20 cellular contexts compared by ENCODE assay signal in the genomic region with DNA sequence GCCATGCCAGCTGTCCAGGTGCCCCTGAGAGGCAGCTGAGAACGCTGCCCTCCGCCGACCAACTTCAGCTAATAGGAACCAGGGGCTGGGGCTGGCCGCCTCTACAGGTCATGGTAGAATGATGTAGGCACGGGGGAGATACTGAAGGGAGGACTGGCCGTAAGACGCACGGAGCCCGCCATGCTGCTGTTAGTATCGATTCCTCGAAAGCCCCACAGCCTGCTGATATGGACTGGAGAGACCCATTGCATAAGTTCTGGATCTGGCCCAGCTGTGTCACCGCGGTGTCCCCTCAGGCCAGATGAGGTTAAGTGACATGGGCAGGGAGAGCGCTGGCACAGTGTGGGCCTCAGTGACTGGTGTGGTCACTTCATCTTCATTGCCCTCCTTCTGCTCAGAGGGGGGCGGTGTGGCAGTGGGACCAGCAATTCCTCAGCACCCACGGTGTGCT.
"Had no signal": no experiment of that assay in that cellular context is flagged by ENCODE, and none has a peak within 500 bp of the region (broad histone marks: within the 10 kb centered on the region; RNA-seq: fewer than 3 reads in every experiment).

No MANE protein-coding gene starts in this region.

- H3K27ac Mint-ChIP-seq: activated naive CD4-positive, alpha-beta T cell treated with anti-CD3 and anti-CD28 coated beads, Interleukin-2, amount 50 U/mL, for 72 hours; activated T-cell treated with anti-CD3 and anti-CD28 coated beads, Interleukin-2, amount 50 U/mL, for 24 hours; activated T-helper 17 cell treated with anti-CD3 and anti-CD28 coated beads, Interleukin-2, amount 50 U/mL, for 72 hours; natural killer cell treated with Interleukin-12 subunit alpha and Interleukin-12 subunit beta and Interleukin-15 and Interleukin-18, amount 100 ng/mL, for 72 hours; T-helper 1 cell treated with Interleukin-12 subunit alpha and Interleukin-12 subunit beta and Interleukin-4 antibody, amounts not matched to agents 30 μg/mL and 1 μg/mL, for 36 hours; WTC11 had no signal

- H3K4me3 ChIP-seq: ascending aorta, colonic mucosa, esophagus muscularis mucosa, gastrocnemius medialis, thyroid gland had no signal

- H3K4me3 Mint-ChIP-seq: activated T-cell treated with anti-CD3 and anti-CD28 coated beads, Interleukin-2, amount 50 U/mL, for 24 hours; activated T-helper 17 cell treated with anti-CD3 and anti-CD28 coated beads, Interleukin-2, amount 50 U/mL, for 72 hours; central memory CD8-positive, alpha-beta T cell; natural killer cell treated with Interleukin-12 subunit alpha and Interleukin-12 subunit beta and Interleukin-15 and Interleukin-18, amount 100 ng/mL, for 72 hours; T-helper 1 cell treated with Interleukin-12 subunit alpha and Interleukin-12 subunit beta and Interleukin-4 antibody, amounts not matched to agents 30 μg/mL and 1 μg/mL, for 36 hours; WTC11 had no signal

- H3K36me3 ChIP-seq: ascending aorta, brain microvascular endothelial cell, colonic mucosa, esophagus muscularis mucosa, gastrocnemius medialis, thyroid gland had no signal

- H3K27me3 Mint-ChIP-seq: activated T-cell treated with anti-CD3 and anti-CD28 coated beads, Interleukin-2, amount 50 U/mL, for 24 hours; activated T-helper 17 cell treated with anti-CD3 and anti-CD28 coated beads, Interleukin-2, amount 50 U/mL, for 72 hours; central memory CD8-positive, alpha-beta T cell had no signal

- H3K4me1 Mint-ChIP-seq: activated T-helper 17 cell treated with anti-CD3 and anti-CD28 coated beads, Interleukin-2, amount 50 U/mL, for 72 hours; central memory CD8-positive, alpha-beta T cell; WTC11 had no signal

- H2AFZ ChIP-seq: parathyroid adenoma had no signal

- H3K9me3 ChIP-seq: ascending aorta, colonic mucosa, esophagus muscularis mucosa, gastrocnemius medialis, thyroid gland had no signal

- H3K27me3 ChIP-seq: ascending aorta, brain microvascular endothelial cell, colonic mucosa, esophagus muscularis mucosa, gastrocnemius medialis, thyroid gland had no signal

- DNase-seq: activated T-cell treated with anti-CD3 and anti-CD28 coated beads, Interleukin-2, amount 50 U/mL, for 24 hours; brain microvascular endothelial cell; colonic mucosa; gastrocnemius medialis; islet precursor cell; mammary epithelial cell; midbrain; stimulated activated CD4-positive, alpha-beta T cell treated with anti-CD3 and anti-CD28 coated beads, Interleukin-4, amount 100 ng/mL, for 24 hours; stimulated activated naive CD8-positive, alpha-beta T cell treated with anti-CD3 and anti-CD28 coated beads, Interleukin-15, Interleukin-2, amounts not matched to agents 100 U/mL and 50 U/mL, for 24 hours; T1000; thyroid gland had no signal

- H3K9me3 Mint-ChIP-seq: activated naive CD4-positive, alpha-beta T cell treated with anti-CD3 and anti-CD28 coated beads, Interleukin-2, amount 50 U/mL, for 72 hours; activated T-cell treated with anti-CD3 and anti-CD28 coated beads, Interleukin-2, amount 50 U/mL, for 24 hours; activated T-helper 17 cell treated with anti-CD3 and anti-CD28 coated beads, Interleukin-2, amount 50 U/mL, for 72 hours; central memory CD8-positive, alpha-beta T cell; natural killer cell treated with Interleukin-12 subunit alpha and Interleukin-12 subunit beta and Interleukin-15 and Interleukin-18, amount 100 ng/mL, for 72 hours; T-helper 1 cell treated with Interleukin-12 subunit alpha and Interleukin-12 subunit beta and Interleukin-4 antibody, amounts not matched to agents 30 μg/mL and 1 μg/mL, for 36 hours; WTC11 had no signal

- H3K36me3 Mint-ChIP-seq: activated naive CD4-positive, alpha-beta T cell treated with anti-CD3 and anti-CD28 coated beads, Interleukin-2, amount 50 U/mL, for 72 hours; natural killer cell treated with Interleukin-12 subunit alpha and Interleukin-12 subunit beta and Interleukin-15 and Interleukin-18, amount 100 ng/mL, for 72 hours; WTC11 had no signal

- ATAC-seq: activated naive CD4-positive, alpha-beta T cell treated with anti-CD3 and anti-CD28 coated beads, Interleukin-2, amount 50 U/mL, for 72 hours; activated T-helper 17 cell treated with anti-CD3 and anti-CD28 coated beads, Interleukin-2, amount 50 U/mL, for 72 hours; gastrocnemius medialis; stimulated activated naive CD8-positive, alpha-beta T cell treated with anti-CD3 and anti-CD28 coated beads, Interleukin-15, Interleukin-2, amounts not matched to agents 100 U/mL and 50 U/mL, for 24 hours; WTC11 had no signal

- H3K4me1 ChIP-seq: ascending aorta, colonic mucosa, esophagus muscularis mucosa, gastrocnemius medialis, parathyroid adenoma, thyroid gland had no signal

- H3K27ac ChIP-seq: ascending aorta, brain microvascular endothelial cell, colonic mucosa, esophagus muscularis mucosa, gastrocnemius medialis, parathyroid adenoma, thyroid gland had no signal

- H3K9ac ChIP-seq: parathyroid adenoma had no signal
